Comparison of ENCODE assay signal across 1 cellular context in the genomic region with DNA sequence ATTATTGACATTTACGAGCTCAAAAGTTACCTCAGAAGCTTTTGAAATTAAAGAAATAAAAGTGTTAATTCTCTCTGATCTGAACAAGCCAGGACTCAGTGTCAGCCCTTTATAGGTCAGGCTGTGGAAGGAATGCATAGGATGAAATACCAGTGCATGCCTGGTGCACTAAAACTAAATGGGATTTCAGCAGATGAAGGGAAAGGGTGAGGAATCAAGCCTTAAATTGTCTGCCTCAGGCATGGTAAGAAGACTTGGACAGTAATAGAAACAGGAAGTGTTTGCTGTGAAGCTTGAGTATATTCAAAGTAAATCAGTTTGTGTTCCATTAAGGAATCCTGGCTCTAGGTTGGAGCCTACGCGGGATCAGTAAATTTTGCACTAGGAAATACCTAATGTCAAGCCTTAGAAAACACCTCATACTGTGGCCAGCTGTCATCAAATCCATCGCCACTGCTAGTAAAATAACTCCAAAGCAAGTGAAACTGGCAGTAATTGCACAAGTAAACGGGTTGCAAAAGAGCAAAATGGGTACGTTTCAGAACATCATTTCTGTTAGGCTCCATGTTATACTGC.
TF ChIP-seq lines count a peak whose summit lies in the region.

No MANE protein-coding gene starts in this region.

TF ChIP-seq in IMR-90, 13 proteins besides CTCF, POLR2A, EP300 and RAD21 (continued from another document):
- TF ChIP-seq, protein P1, sequence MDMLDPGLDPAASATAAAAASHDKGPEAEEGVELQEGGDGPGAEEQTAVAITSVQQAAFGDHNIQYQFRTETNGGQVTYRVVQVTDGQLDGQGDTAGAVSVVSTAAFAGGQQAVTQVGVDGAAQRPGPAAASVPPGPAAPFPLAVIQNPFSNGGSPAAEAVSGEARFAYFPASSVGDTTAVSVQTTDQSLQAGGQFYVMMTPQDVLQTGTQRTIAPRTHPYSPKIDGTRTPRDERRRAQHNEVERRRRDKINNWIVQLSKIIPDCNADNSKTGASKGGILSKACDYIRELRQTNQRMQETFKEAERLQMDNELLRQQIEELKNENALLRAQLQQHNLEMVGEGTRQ (IDR thresholded peaks at IDR 0.05; ENCODE audit: low read depth, low read length): no peak
- TF ChIP-seq CHD1 (IDR thresholded peaks at IDR 0.05; ENCODE audit: low read depth, low read length) (no peak), BHLHE40 (IDR thresholded peaks at IDR 0.05; ENCODE audit: low read depth, low read length) (no peak)
